ENCODE assay signal across 13 cellular contexts in genomic region chr14:73582110-73582974, GRCh38. TPM values are rescaled to one million over a fixed set of nuclear protein-coding genes. Genes with fewer than 3 reads are reported as not detected.
"Had no signal": no experiment of that assay in that cellular context is flagged by ENCODE, and none has a peak within 500 bp of the region (broad histone marks: within the 10 kb centered on the region; RNA-seq: fewer than 3 reads in every experiment).

No MANE protein-coding gene starts in this region.

RNA-seq across cellular contexts. Expression of gene HEATR4, which starts 23.6 kb away (rescaled TPM):
- total RNA-seq: activated CD8-positive, alpha-beta memory T cell treated with anti-CD3 and anti-CD28 coated beads, Interleukin-2, amount 10 ng/mL, durations not matched to agents 7 days and 5 days; activated CD8-positive, alpha-beta T cell treated with anti-CD3 and anti-CD28 coated beads, Interleukin-2, amount 10 ng/mL, durations not matched to agents 7 days and 5 days; activated T-helper 2 cell treated with anti-CD3 and anti-CD28 coated beads, Interferon-gamma antibody, Interleukin-2, Interleukin-4, amounts not matched to agents 10 μg/mL and 5 μg/mL and 100 μg/mL, durations not matched to agents 14 hours and 24 hours and 36 hours had no signal

RNA-seq across cellular contexts. Expression of gene ACOT6, which starts 30.0 kb away (rescaled TPM):
- total RNA-seq: activated CD8-positive, alpha-beta memory T cell treated with anti-CD3 and anti-CD28 coated beads, Interleukin-2, amount 10 ng/mL, durations not matched to agents 7 days and 5 days; activated CD8-positive, alpha-beta T cell treated with anti-CD3 and anti-CD28 coated beads, Interleukin-2, amount 10 ng/mL, durations not matched to agents 7 days and 5 days; activated T-helper 2 cell treated with anti-CD3 and anti-CD28 coated beads, Interferon-gamma antibody, Interleukin-2, Interleukin-4, amounts not matched to agents 10 μg/mL and 5 μg/mL and 100 μg/mL, durations not matched to agents 14 hours and 24 hours and 36 hours; bronchial epithelial cell; endodermal cell; esophagus mucosa; left colon; lung; mucosa of gallbladder; osteocyte; posterior vena cava; stomach; ureter had no signal
